Comparison of ENCODE assay signal across 2 cellular contexts in the genomic region with DNA sequence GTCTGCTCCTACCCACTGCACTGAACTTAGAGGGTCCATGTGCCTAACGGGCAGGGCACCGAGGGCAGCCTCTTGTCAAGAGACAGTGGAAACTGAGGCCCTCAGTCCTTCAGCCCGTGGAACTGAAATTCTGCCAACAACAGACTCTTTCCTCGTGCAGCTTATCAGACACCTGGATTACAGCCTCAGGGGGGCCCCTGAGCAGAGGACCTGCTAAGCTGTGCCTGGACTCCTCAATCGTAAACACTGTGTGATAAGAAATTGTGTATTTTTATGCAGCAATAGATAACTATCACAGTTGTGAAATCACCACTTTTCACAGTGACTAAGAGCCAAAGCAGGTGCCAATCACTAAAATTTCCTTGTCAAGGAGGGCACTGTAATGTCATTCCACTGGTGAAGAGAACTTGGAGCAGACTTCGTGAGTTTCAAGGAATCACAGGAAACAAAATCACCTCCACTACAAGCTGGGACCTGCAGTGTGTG.
TF ChIP-seq lines count a peak whose summit lies in the region.

No MANE protein-coding gene starts in this region.

TF ChIP-seq in H1, 55 proteins besides CTCF, POLR2A, EP300 and RAD21:
- TF ChIP-seq HDAC6 (IDR thresholded peaks at IDR 0.05; ENCODE audit: low read depth, low read length): no peak
- no peak for TF ChIP-seq ASH2L (IDR thresholded peaks at IDR 0.05; ENCODE audit: low read length)
- TF ChIP-seq ATF2 (IDR thresholded peaks at IDR 0.05; ENCODE audit: low read length): no peak
- no peak for TF ChIP-seq RBBP5 (IDR thresholded peaks at IDR 0.05; ENCODE audit: borderline replicate concordance, low read depth, low read length)
TF ChIP-seq in H1: peak in this region for 0.

TF ChIP-seq in SK-N-SH, 30 proteins besides CTCF, POLR2A, EP300 and RAD21:
- TF ChIP-seq, protein P1, sequence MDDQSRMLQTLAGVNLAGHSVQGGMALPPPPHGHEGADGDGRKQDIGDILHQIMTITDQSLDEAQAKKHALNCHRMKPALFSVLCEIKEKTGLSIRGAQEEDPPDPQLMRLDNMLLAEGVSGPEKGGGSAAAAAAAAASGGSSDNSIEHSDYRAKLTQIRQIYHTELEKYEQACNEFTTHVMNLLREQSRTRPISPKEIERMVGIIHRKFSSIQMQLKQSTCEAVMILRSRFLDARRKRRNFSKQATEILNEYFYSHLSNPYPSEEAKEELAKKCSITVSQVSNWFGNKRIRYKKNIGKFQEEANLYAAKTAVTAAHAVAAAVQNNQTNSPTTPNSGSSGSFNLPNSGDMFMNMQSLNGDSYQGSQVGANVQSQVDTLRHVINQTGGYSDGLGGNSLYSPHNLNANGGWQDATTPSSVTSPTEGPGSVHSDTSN (IDR thresholded peaks at IDR 0.05): no peak
- TF ChIP-seq FOSL2 (IDR thresholded peaks at IDR 0.05; ENCODE audit: borderline replicate concordance, low read depth) (no peak), RXRA (IDR thresholded peaks at IDR 0.05; ENCODE audit: borderline replicate concordance, low read depth) (no peak), RFX5 (IDR thresholded peaks at IDR 0.05; ENCODE audit: low read length) (no peak), GATA2 (CRISPR knock-in tag; IDR thresholded peaks at IDR 0.05) (no peak), FOXJ3 (CRISPR knock-in tag; IDR thresholded peaks at IDR 0.05) (no peak), FOXM1 (IDR thresholded peaks at IDR 0.05; ENCODE audit: low read depth) (no peak), MEF2A (IDR thresholded peaks at IDR 0.05; ENCODE audit: borderline replicate concordance, low read depth) (no peak), NRF1 (IDR thresholded peaks at IDR 0.05; ENCODE audit: low read depth, low read length) (no peak), SMC3 (IDR thresholded peaks at IDR 0.05; ENCODE audit: low read depth, low read length) (no peak), USF2 (IDR thresholded peaks at IDR 0.05; ENCODE audit: borderline replicate concordance, low read depth, low read length) (no peak)
